Comparison of ENCODE assay signal across 1 cellular context in genomic region chr2:205858781-205859478, GRCh38.
TF ChIP-seq lines count a peak whose summit lies in the region.

No MANE protein-coding gene starts in this region.

TF ChIP-seq in GM23338, 12 proteins besides CTCF, POLR2A, EP300 and RAD21 (continued from another document):
- TF ChIP-seq REST (IDR thresholded peaks at IDR 0.05; ENCODE audit: unreplicated experiment) (no peak), POLR2AphosphoS5 (IDR thresholded peaks at IDR 0.05; ENCODE audit: low read depth) (no peak), ZNF331 (CRISPR knock-in tag; IDR thresholded peaks at IDR 0.05; ENCODE audit: low read depth) (no peak), STAT1 (IDR thresholded peaks at IDR 0.05; ENCODE audit: unreplicated experiment) (no peak), CREB1 (CRISPR knock-in tag; IDR thresholded peaks at IDR 0.05; ENCODE audit: low read depth) (no peak), ZNF114 (CRISPR knock-in tag; IDR thresholded peaks at IDR 0.05) (no peak), NANOG (IDR thresholded peaks at IDR 0.05; ENCODE audit: borderline replicate concordance) (no peak)
